Comparison of ENCODE assay signal across 31 cellular contexts in genomic region chr12:74108729-74109128, GRCh38.
"Had no signal": no experiment of that assay in that cellular context is flagged by ENCODE, and none has a peak within 500 bp of the region (broad histone marks: within the 10 kb centered on the region; RNA-seq: fewer than 3 reads in every experiment).

No MANE protein-coding gene starts in this region.

- FAIRE-seq: endometrium, endothelial cell of umbilical vein had no signal

- H3K9me3 ChIP-seq: ascending aorta, breast epithelium, colonic mucosa, esophagus squamous epithelium, gastroesophageal sphincter, heart right ventricle had no signal

- H3K36me3 ChIP-seq: ascending aorta, breast epithelium, cardiac muscle cell, colonic mucosa, esophagus squamous epithelium, gastroesophageal sphincter, heart right ventricle had no signal

- H3K36me3 Mint-ChIP-seq: activated naive CD4-positive, alpha-beta T cell treated with anti-CD3 and anti-CD28 coated beads, Interleukin-2, amount 50 U/mL, for 24 hours; activated naive CD8-positive, alpha-beta T cell treated with anti-CD3 and anti-CD28 coated beads for 36 hours; brain had no signal

- H3K27me3 ChIP-seq: ascending aorta, breast epithelium, cardiac muscle cell, colonic mucosa, esophagus squamous epithelium, gastroesophageal sphincter, heart right ventricle, hepatocyte had no signal

- DNase-seq: activated CD4-positive, alpha-beta T cell treated with anti-CD3 and anti-CD28 coated beads for 1 hour; activated CD4-positive, alpha-beta T cell treated with anti-CD3 and anti-CD28 coated beads for 4 hours; activated CD4-positive, alpha-beta T cell treated with anti-CD3 and anti-CD28 coated beads, Interleukin-2, amount 50 U/mL, for 1 hour; activated CD4-positive, alpha-beta T cell treated with anti-CD3 and anti-CD28 coated beads, Interleukin-2, amount 50 U/mL, for 48 hours; activated CD8-positive, alpha-beta memory T cell treated with anti-CD3 and anti-CD28 coated beads for 24 hours; activated CD8-positive, alpha-beta T cell treated with anti-CD3 and anti-CD28 coated beads for 36 hours; activated effector memory CD4-positive, alpha-beta T cell treated with Interleukin-2 at 50 U/mL for 16 hours; activated gamma-delta T cell treated with Interleukin-2 at 50 U/mL for 16 hours; activated naive CD4-positive, alpha-beta T cell treated with anti-CD3 and anti-CD28 coated beads for 36 hours; activated naive CD8-positive, alpha-beta T cell treated with anti-CD3 and anti-CD28 coated beads for 36 hours; activated naive CD8-positive, alpha-beta T cell treated with anti-CD3 and anti-CD28 coated beads, Interleukin-2, amount 50 U/mL, for 24 hours; activated T-cell treated with anti-CD3 and anti-CD28 coated beads, Interleukin-2, amount 50 U/mL, for 4 hours; central memory CD4-positive, alpha-beta T cell; cerebellar nuclear complex; colonic mucosa; effector CD8-positive, alpha-beta T cell; esophagus squamous epithelium; foreskin melanocyte; heart right ventricle; T-helper 2 cell had no signal

- H3K27ac Mint-ChIP-seq: activated CD8-positive, alpha-beta T cell treated with anti-CD3 and anti-CD28 coated beads for 36 hours; activated naive CD4-positive, alpha-beta T cell treated with anti-CD3 and anti-CD28 coated beads for 36 hours; activated naive CD4-positive, alpha-beta T cell treated with anti-CD3 and anti-CD28 coated beads, Interleukin-2, amount 50 U/mL, for 24 hours; activated naive CD8-positive, alpha-beta T cell treated with anti-CD3 and anti-CD28 coated beads for 36 hours; activated naive CD8-positive, alpha-beta T cell treated with anti-CD3 and anti-CD28 coated beads, Interleukin-2, amount 50 U/mL, for 24 hours; activated T-helper 17 cell treated with anti-CD3 and anti-CD28 coated beads, Interleukin-2, amount 50 U/mL, for 72 hours; brain had no signal

- H3K4me1 Mint-ChIP-seq: activated naive CD4-positive, alpha-beta T cell treated with anti-CD3 and anti-CD28 coated beads, Interleukin-2, amount 50 U/mL, for 24 hours; activated naive CD8-positive, alpha-beta T cell treated with anti-CD3 and anti-CD28 coated beads for 36 hours; activated naive CD8-positive, alpha-beta T cell treated with anti-CD3 and anti-CD28 coated beads, Interleukin-2, amount 50 U/mL, for 24 hours; activated T-helper 17 cell treated with anti-CD3 and anti-CD28 coated beads, Interleukin-2, amount 50 U/mL, for 72 hours; brain had no signal

- H3K27ac ChIP-seq: ascending aorta, breast epithelium, cardiac muscle cell, colonic mucosa, epithelial cell of prostate, esophagus squamous epithelium, gastroesophageal sphincter, heart right ventricle, hepatocyte had no signal

- H3K9me3 Mint-ChIP-seq: activated CD8-positive, alpha-beta T cell treated with anti-CD3 and anti-CD28 coated beads for 36 hours; activated naive CD4-positive, alpha-beta T cell treated with anti-CD3 and anti-CD28 coated beads for 36 hours; activated naive CD4-positive, alpha-beta T cell treated with anti-CD3 and anti-CD28 coated beads, Interleukin-2, amount 50 U/mL, for 24 hours; activated naive CD8-positive, alpha-beta T cell treated with anti-CD3 and anti-CD28 coated beads for 36 hours; activated naive CD8-positive, alpha-beta T cell treated with anti-CD3 and anti-CD28 coated beads, Interleukin-2, amount 50 U/mL, for 24 hours; activated T-cell treated with anti-CD3 and anti-CD28 coated beads, Interleukin-2, amount 50 U/mL, for 4 hours; activated T-helper 17 cell treated with anti-CD3 and anti-CD28 coated beads, Interleukin-2, amount 50 U/mL, for 72 hours; brain had no signal

- ATAC-seq: activated CD8-positive, alpha-beta T cell treated with anti-CD3 and anti-CD28 coated beads for 36 hours; activated naive CD8-positive, alpha-beta T cell treated with anti-CD3 and anti-CD28 coated beads, Interleukin-2, amount 50 U/mL, for 24 hours; activated T-cell treated with anti-CD3 and anti-CD28 coated beads, Interleukin-2, amount 50 U/mL, for 4 hours; activated T-helper 17 cell treated with anti-CD3 and anti-CD28 coated beads, Interleukin-2, amount 50 U/mL, for 72 hours; gastroesophageal sphincter; heart right ventricle had no signal

- H3K4me3 Mint-ChIP-seq: activated CD8-positive, alpha-beta T cell treated with anti-CD3 and anti-CD28 coated beads for 36 hours; activated naive CD4-positive, alpha-beta T cell treated with anti-CD3 and anti-CD28 coated beads for 36 hours; activated naive CD4-positive, alpha-beta T cell treated with anti-CD3 and anti-CD28 coated beads, Interleukin-2, amount 50 U/mL, for 24 hours; activated naive CD8-positive, alpha-beta T cell treated with anti-CD3 and anti-CD28 coated beads for 36 hours; activated naive CD8-positive, alpha-beta T cell treated with anti-CD3 and anti-CD28 coated beads, Interleukin-2, amount 50 U/mL, for 24 hours; activated T-cell treated with anti-CD3 and anti-CD28 coated beads, Interleukin-2, amount 50 U/mL, for 4 hours; activated T-helper 17 cell treated with anti-CD3 and anti-CD28 coated beads, Interleukin-2, amount 50 U/mL, for 72 hours; brain had no signal

- H3K4me1 ChIP-seq: ascending aorta, breast epithelium, colonic mucosa, esophagus squamous epithelium, gastroesophageal sphincter, heart right ventricle had no signal

- H3K4me3 ChIP-seq: ascending aorta, breast epithelium, cardiac muscle cell, colonic mucosa, esophagus squamous epithelium, gastroesophageal sphincter, heart right ventricle, hepatocyte had no signal

- H3K27me3 Mint-ChIP-seq: activated CD8-positive, alpha-beta T cell treated with anti-CD3 and anti-CD28 coated beads for 36 hours; activated naive CD4-positive, alpha-beta T cell treated with anti-CD3 and anti-CD28 coated beads, Interleukin-2, amount 50 U/mL, for 24 hours; activated naive CD8-positive, alpha-beta T cell treated with anti-CD3 and anti-CD28 coated beads for 36 hours; activated naive CD8-positive, alpha-beta T cell treated with anti-CD3 and anti-CD28 coated beads, Interleukin-2, amount 50 U/mL, for 24 hours; activated T-helper 17 cell treated with anti-CD3 and anti-CD28 coated beads, Interleukin-2, amount 50 U/mL, for 72 hours; brain had no signal
